Comparison of ENCODE assay signal across 29 cellular contexts in the genomic region with DNA sequence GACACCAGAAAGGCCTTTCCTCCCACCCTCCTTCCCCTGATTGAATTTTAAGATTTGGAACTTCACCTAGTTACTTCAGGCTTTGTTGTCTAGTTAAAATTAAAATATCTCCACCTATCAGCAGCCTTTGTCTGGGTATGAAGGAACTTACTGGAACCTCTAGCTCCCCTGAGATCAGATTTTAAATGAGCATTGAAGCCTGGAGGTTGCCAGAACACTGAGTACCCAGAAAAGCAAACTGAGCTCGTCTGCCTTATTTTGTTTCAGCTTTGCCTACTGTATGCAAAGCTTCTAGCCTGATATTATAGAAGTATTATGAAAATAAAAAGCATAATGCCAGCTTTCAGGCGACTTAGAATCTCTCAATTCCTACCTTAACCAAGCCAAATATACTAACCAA.
"Had no signal": no experiment of that assay in that cellular context is flagged by ENCODE, and none has a peak within 500 bp of the region (broad histone marks: within the 10 kb centered on the region; RNA-seq: fewer than 3 reads in every experiment).

No MANE protein-coding gene starts in this region.

- H3K27ac ChIP-seq: brain microvascular endothelial cell, coronary artery, dorsolateral prefrontal cortex, esophagus muscularis mucosa, foreskin keratinocyte, heart right ventricle, WERI-Rb-1 had no signal

- H3K9me3 Mint-ChIP-seq: activated B cell treated with CpG ODN at 0.5 μM for 24 hours; activated CD8-positive, alpha-beta T cell treated with anti-CD3 and anti-CD28 coated beads for 36 hours; central memory CD8-positive, alpha-beta T cell; dendritic cell treated with granulocyte-macrophage colony-stimulating factor and Interleukin-4, amounts not matched to agents 40 ng/mL and 50 ng/mL, for 4 days; endodermal cell had no signal

- H3K4me3 Mint-ChIP-seq: activated B cell treated with CpG ODN at 0.5 μM for 24 hours; activated CD8-positive, alpha-beta T cell treated with anti-CD3 and anti-CD28 coated beads for 36 hours; activated naive CD8-positive, alpha-beta T cell; central memory CD8-positive, alpha-beta T cell; dendritic cell treated with granulocyte-macrophage colony-stimulating factor and Interleukin-4, amounts not matched to agents 40 ng/mL and 50 ng/mL, for 4 days; endodermal cell had no signal

- H3K27ac Mint-ChIP-seq: activated B cell treated with CpG ODN at 0.5 μM for 24 hours; activated CD8-positive, alpha-beta T cell treated with anti-CD3 and anti-CD28 coated beads for 36 hours; activated naive CD8-positive, alpha-beta T cell; dendritic cell treated with granulocyte-macrophage colony-stimulating factor and Interleukin-4, amounts not matched to agents 40 ng/mL and 50 ng/mL, for 4 days; endodermal cell had no signal

- ATAC-seq: activated CD4-positive, CD25-positive, alpha-beta regulatory T cell treated with anti-CD3 and anti-CD28 coated beads, Interleukin-2, amount 50 U/mL, for 24 hours; activated CD8-positive, alpha-beta T cell treated with anti-CD3 and anti-CD28 coated beads for 36 hours; foreskin keratinocyte; gastrocnemius medialis had no signal

- DNase-seq: activated B cell treated with CpG ODN at 0.5 μM for 24 hours; activated CD4-positive, alpha-beta T cell treated with anti-CD3 and anti-CD28 coated beads for 48 hours; activated CD4-positive, alpha-beta T cell treated with anti-CD3 and anti-CD28 coated beads, Interleukin-2, amount 50 U/mL, for 1 hour; activated CD4-positive, alpha-beta T cell treated with anti-CD3 and anti-CD28 coated beads, Interleukin-2, amount 50 U/mL, for 48 hours; activated CD8-positive, alpha-beta memory T cell treated with anti-CD3 and anti-CD28 coated beads for 24 hours; activated CD8-positive, alpha-beta T cell treated with anti-CD3 and anti-CD28 coated beads for 36 hours; activated effector memory CD4-positive, alpha-beta T cell treated with Interleukin-2 at 50 U/mL for 16 hours; activated gamma-delta T cell treated with Interleukin-2 at 50 U/mL for 16 hours; activated naive CD4-positive, alpha-beta T cell treated with anti-CD3 and anti-CD28 coated beads, Interleukin-2, amount 50 U/mL, for 16 hours; activated naive CD4-positive, alpha-beta T cell treated with Interleukin-2 at 50 U/mL for 16 hours; activated T-cell treated with anti-CD3 and anti-CD28 coated beads, Interleukin-2, amount 50 U/mL, for 48 hours; amniotic stem cell; anterior cingulate cortex; brain microvascular endothelial cell; dorsolateral prefrontal cortex; effector memory CD4-positive, alpha-beta T cell; endodermal cell; erythroblast; foreskin keratinocyte; gastrocnemius medialis; heart right ventricle; T-helper 2 cell; WERI-Rb-1 had no signal

- H3K4me1 Mint-ChIP-seq: activated B cell treated with CpG ODN at 0.5 μM for 24 hours, endodermal cell had no signal

- H3K27me3 Mint-ChIP-seq: activated B cell treated with CpG ODN at 0.5 μM for 24 hours; activated CD8-positive, alpha-beta T cell treated with anti-CD3 and anti-CD28 coated beads for 36 hours; activated naive CD8-positive, alpha-beta T cell; central memory CD8-positive, alpha-beta T cell; dendritic cell treated with granulocyte-macrophage colony-stimulating factor and Interleukin-4, amounts not matched to agents 40 ng/mL and 50 ng/mL, for 4 days had no signal
